ENCODE assay signal across 8 cellular contexts in the genomic region with DNA sequence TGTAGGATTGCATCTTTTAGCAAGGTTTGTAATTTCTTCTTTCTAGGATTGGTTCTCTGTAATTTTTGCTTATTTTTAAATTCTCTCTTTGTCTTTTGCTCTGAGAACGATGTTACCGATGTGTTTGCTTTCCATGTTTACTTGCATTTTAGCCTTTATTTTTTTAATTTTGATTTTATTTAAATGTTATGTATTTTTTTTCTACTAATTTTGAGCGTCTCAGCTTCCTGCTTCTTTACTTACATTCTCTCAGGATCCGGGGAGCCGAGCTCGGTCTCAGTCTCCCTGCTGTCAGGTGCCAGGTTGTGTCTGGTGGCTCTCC. TPM values are rescaled to one million over a fixed set of nuclear protein-coding genes. Genes with fewer than 3 reads are reported as not detected.
DNase-seq lines count a peak whose midpoint lies in the region; ATAC-seq and TF ChIP-seq lines count a peak whose summit lies in the region.
"Had no signal": no experiment of that assay in that cellular context is flagged by ENCODE, and none has a peak within 500 bp of the region (broad histone marks: within the 10 kb centered on the region; RNA-seq: fewer than 3 reads in every experiment).

No MANE protein-coding gene starts in this region.

- H3K18ac ChIP-seq in H9 (ENCODE audit: insufficient read length, low read depth, low read length) = no peak overlapping the region

- peaks cover 0 to 6% of the 10 kb centered on the region in 2 experiments; a peak in 3 of 5 replicates for H3K9me3 Mint-ChIP-seq in H9

- CTCF ChIA-PET in GM10248 (lab: Yijun Ruan, JAX) = interaction anchor here (1.0 to 7.3 kb wide), 14 partner anchors 11 to 465 kb away, joined by 3 to 68 read pairs (median 11); partner anchors contain the start of gene TMEM267

- no peak overlapping the region for H2BK120ac ChIP-seq in H9 (ENCODE audit: low read depth, low read length, poor library complexity, severe bottlenecking)

- H3K79me1 ChIP-seq in H9 (ENCODE audit: insufficient read depth, low read depth, low read length, poor library complexity, severe bottlenecking) = no peaks in the 10 kb centered on the region

- peak overlapping the region; percentile 2 for H3K4me2 ChIP-seq in H9 (ENCODE audit: insufficient read depth, insufficient read length, low read length)
- peak overlapping the region; percentile 98 for H3K4me2 ChIP-seq in smooth muscle cell

- no peak overlapping the region for H3K27ac ChIP-seq in H9 (ENCODE audit: insufficient read length, low read depth, low read length)
- H3K27ac ChIP-seq in left ventricle myocardium inferior (replicated peaks) = peak overlapping the region; percentile 97
- H3K27ac ChIP-seq in smooth muscle cell (ENCODE audit: low read depth) = peak overlapping the region; percentile 96

- TF ChIP-seq CTCF in H9 (conservative IDR thresholded peaks at IDR 0.05) (no peak), WI38 (IDR thresholded peaks at IDR 0.05; ENCODE audit: low read depth, low read length) (no peak), left ventricle myocardium inferior (IDR thresholded peaks at IDR 0.05; ENCODE audit: borderline replicate concordance) (no peak), smooth muscle cell (IDR thresholded peaks at IDR 0.05; ENCODE audit: borderline replicate concordance, insufficient read depth, poor library complexity, severe bottlenecking) (no peak), GM10248 (IDR thresholded peaks at IDR 0.05; ENCODE audit: control extremely low read depth, extremely low read depth, low read depth, missing control alignments) (no peak)

- intact Hi-C loops in left ventricle myocardium inferior (cut with micrococcal nuclease) = no loop called here

- no peaks in the 10 kb centered on the region for H3K36me3 ChIP-seq in left ventricle myocardium inferior
- H3K36me3 ChIP-seq in smooth muscle cell (ENCODE audit: low read depth) = no peaks in the 10 kb centered on the region

- no peak for ATAC-seq in HG02970 (IDR thresholded peaks at IDR 0.05; ENCODE audit: low FRiP score, unreplicated experiment)

- no peaks in the 10 kb centered on the region for H3F3A ChIP-seq in smooth muscle cell (ENCODE audit: low read depth)

- peaks cover 98% of the 10 kb centered on the region for H3K27me3 Mint-ChIP-seq in H9 (ENCODE audit: low read depth)

- H3K9ac ChIP-seq in H9 (ENCODE audit: extremely low read depth, insufficient read length, low read length) (no peak overlapping the region), smooth muscle cell (ENCODE audit: low read depth) (peak overlapping the region; percentile 91)

- H3K56ac ChIP-seq in H9 (ENCODE audit: insufficient read length, low read depth, low read length) = no peak overlapping the region

- H2AFZ ChIP-seq in H9 (ENCODE audit: low read length) (no peak overlapping the region), smooth muscle cell (ENCODE audit: low read depth) (peak overlapping the region; percentile 88)

- no peak overlapping the region for H3K4ac ChIP-seq in H9 (ENCODE audit: low read depth, low read length)

- DNase-seq in H9 = no peak
- no peak for DNase-seq in left ventricle myocardium inferior
- no peak for DNase-seq in smooth muscle cell (lab: John Stamatoyannopoulos, UW; ENCODE audit: unreplicated experiment)
- no peak for DNase-seq in epidermal melanocyte (ENCODE audit: insufficient read length, low spot score)
- DNase-seq in GM10248 (ENCODE audit: extremely low spot score) = no peak
- DNase-seq: hypothalamus had no signal

- H2AK5ac ChIP-seq in H9 (ENCODE audit: insufficient read length, low read length) = no peak overlapping the region

- no peak overlapping the region for H3K14ac ChIP-seq in H9 (ENCODE audit: insufficient read depth, low read length)

- peaks cover 37 to 40% of the 10 kb centered on the region in 2 experiments for H3K4me1 Mint-ChIP-seq in H9

- no peak overlapping the region for H4K8ac ChIP-seq in H9 (replicated peaks; ENCODE audit: insufficient read length, low read depth, low read length)

- H4K20me1 ChIP-seq in H9 (ENCODE audit: control insufficient read depth, insufficient read depth, insufficient read length) (no peaks in the 10 kb centered on the region), smooth muscle cell (ENCODE audit: low read depth) (peaks cover 1% of the 10 kb centered on the region)

- peaks cover 12% of the 10 kb centered on the region for H3K23me2 ChIP-seq in H9 (ENCODE audit: insufficient read length, low read depth, low read length, poor library complexity, severe bottlenecking)

- H4K5ac ChIP-seq in H9 (ENCODE audit: insufficient read length, low read depth, low read length) = no peak overlapping the region

- no peak overlapping the region for H2BK5ac ChIP-seq in H9 (ENCODE audit: insufficient read length, low read length)

- POLR2A ChIA-PET in GM10248 (lab: Yijun Ruan, JAX) = interaction anchor here (0.7 to 3.3 kb wide), 5 partner anchors 10 to 461 kb away, joined by 4 to 12 read pairs (median 5); no protein-coding TSS in a partner anchor

- H4K91ac ChIP-seq in H9 (ENCODE audit: insufficient read length, low read depth, low read length) = no peak overlapping the region

- H3K4me1 ChIP-seq in H9 (ENCODE audit: insufficient read depth, low read length) (peaks cover 9% of the 10 kb centered on the region), left ventricle myocardium inferior (peaks cover 26% of the 10 kb centered on the region), smooth muscle cell (ENCODE audit: low read depth) (peaks cover 24% of the 10 kb centered on the region)

- H3K23ac ChIP-seq in H9 (ENCODE audit: insufficient read length, low read depth, low read length) = no peak overlapping the region

- H3K27me3 ChIP-seq in H9 (ENCODE audit: insufficient read depth, low read length) (peaks cover 69% of the 10 kb centered on the region; the same call in 1 of the 2 replicates), left ventricle myocardium inferior (ENCODE audit: low read depth) (peaks cover 94% of the 10 kb centered on the region), smooth muscle cell (ENCODE audit: low read depth) (peaks cover 15% of the 10 kb centered on the region)

- no peak overlapping the region for H3T11ph ChIP-seq in H9 (ENCODE audit: low read length)

- H2BK15ac ChIP-seq in H9 (ENCODE audit: low read depth, low read length) = no peak overlapping the region

- no peak overlapping the region for H2BK20ac ChIP-seq in H9 (ENCODE audit: low read depth, low read length, poor library complexity, severe bottlenecking)

- H3K27ac Mint-ChIP-seq in H9 = no peak overlapping the region

- H3K9me3 ChIP-seq in H9 (ENCODE audit: control insufficient read depth, low read depth, low read length) (no peaks in the 10 kb centered on the region), left ventricle myocardium inferior (replicated peaks) (no peaks in the 10 kb centered on the region), smooth muscle cell (replicated peaks; ENCODE audit: low read depth) (no peaks in the 10 kb centered on the region)

- no peaks in the 10 kb centered on the region for H3K36me3 Mint-ChIP-seq in H9 (ENCODE audit: insufficient read depth in 1 of 3, low read depth in 3 of 3)

- peak overlapping the region; percentile 73 for H3K4me3 ChIP-seq in WI38 (ENCODE audit: low read depth, low read length)
- H3K4me3 ChIP-seq in left ventricle myocardium inferior = peak overlapping the region; percentile 73
- peak overlapping the region; percentile 65 for H3K4me3 ChIP-seq in smooth muscle cell

- peak overlapping the region; percentile 58 to 75; a peak in 2 of 5 replicates for H3K4me3 Mint-ChIP-seq in H9

- WGBS in H9 (ENCODE audit: extremely low coverage, insufficient read length, low lambda C conversion rate) = no CpG with 5 or more reads among the region's 6 CpGs
- 4% methylated on average over 6 of the region's 6 CpGs for WGBS in smooth muscle cell (ENCODE audit: low lambda C conversion rate)

- no peaks in the 10 kb centered on the region for H3K79me2 ChIP-seq in H9 (ENCODE audit: insufficient read depth, low read length)
- peaks cover 24% of the 10 kb centered on the region for H3K79me2 ChIP-seq in smooth muscle cell (ENCODE audit: low read depth)

- H2BK12ac ChIP-seq in H9 (ENCODE audit: insufficient read length, low read depth, low read length) = no peak overlapping the region

RNA-seq across cellular contexts. Expression of gene ANXA2R, which starts 20.9 kb away (rescaled TPM):
- total RNA-seq in H9 (2021) = 0.20 and 0.22 TPM in 2 replicates
- 0.82 TPM for total RNA-seq in left ventricle myocardium inferior
- 0.40 and 1.5 TPM in 2 replicates for total RNA-seq in smooth muscle cell
- 0.83 TPM in 1 of 2 replicates, not detected in the other for polyA plus RNA-seq in smooth muscle cell
